ENCODE assay signal across 19 cellular contexts in genomic region chr5:142512041-142512679, GRCh38.
DNase-seq lines count a peak whose midpoint lies in the region; ATAC-seq and TF ChIP-seq lines count a peak whose summit lies in the region.
"Had no signal": no experiment of that assay in that cellular context is flagged by ENCODE, and none has a peak within 500 bp of the region (broad histone marks: within the 10 kb centered on the region; RNA-seq: fewer than 3 reads in every experiment).

No MANE protein-coding gene starts in this region.

- H3K27ac ChIP-seq in SJSA1 = peak overlapping the region; percentile 9; the same call in 1 of the 2 replicates
- H3K27ac ChIP-seq in gastroesophageal sphincter = no peak overlapping the region
- H3K27ac ChIP-seq in tibial artery = peak overlapping the region in 1 of 2 donors; percentile 32
- no peak overlapping the region for H3K27ac ChIP-seq in GM23338 (ENCODE audit: low read depth)
- no peak overlapping the region for H3K27ac ChIP-seq in OCI-LY7 (ENCODE audit: low read depth, low read length, poor library complexity, severe bottlenecking)
- H3K27ac ChIP-seq: C4-2B, testis had no signal

- no peak overlapping the region for H3K4me3 Mint-ChIP-seq in GM23338
- H3K4me3 Mint-ChIP-seq: activated naive CD8-positive, alpha-beta T cell; T-cell had no signal

- H3K9me3 ChIP-seq in SJSA1 (replicated peaks) (no peaks in the 10 kb centered on the region), gastroesophageal sphincter (peaks cover 0 to 4% (median 0%) of the 10 kb centered on the region in 3 donors), tibial artery (peaks cover 0 to 6% (median 3%) of the 10 kb centered on the region in 3 donors), OCI-LY7 (ENCODE audit: low read length) (no peaks in the 10 kb centered on the region)
- H3K9me3 ChIP-seq: Peyer's patch, testis had no signal

- H3K4me2 ChIP-seq in GM23338 (no peak overlapping the region), OCI-LY7 (ENCODE audit: low read length) (no peak overlapping the region)

- H3K4me1 ChIP-seq in SJSA1 (replicated peaks) = peaks cover 27% of the 10 kb centered on the region
- peaks cover 0 to 41% (median 5%) of the 10 kb centered on the region in 3 donors for H3K4me1 ChIP-seq in gastroesophageal sphincter
- peaks cover 0 to 10% (median 2%) of the 10 kb centered on the region in 4 donors for H3K4me1 ChIP-seq in tibial artery
- peaks cover 19% of the 10 kb centered on the region for H3K4me1 ChIP-seq in GM23338 (ENCODE audit: insufficient read depth)
- H3K4me1 ChIP-seq in OCI-LY7 (ENCODE audit: insufficient read depth, low read length, poor library complexity, severe bottlenecking) = no peaks in the 10 kb centered on the region
- H3K4me1 ChIP-seq: Peyer's patch, testis had no signal

- H3K79me2 ChIP-seq in GM23338 (replicated peaks; ENCODE audit: insufficient read depth) = no peaks in the 10 kb centered on the region
- no peaks in the 10 kb centered on the region for H3K79me2 ChIP-seq in OCI-LY7 (ENCODE audit: insufficient read depth, low read depth, low read length)

- H4K20me1 ChIP-seq in GM23338 (replicated peaks; ENCODE audit: insufficient read depth) (no peaks in the 10 kb centered on the region), OCI-LY7 (ENCODE audit: insufficient read depth, low read length) (no peaks in the 10 kb centered on the region)

- no peaks in the 10 kb centered on the region for H3K27me3 ChIP-seq in SJSA1 (replicated peaks)
- no peaks in the 10 kb centered on the region for H3K27me3 ChIP-seq in gastroesophageal sphincter
- no peaks in the 10 kb centered on the region for H3K27me3 ChIP-seq in tibial artery
- H3K27me3 ChIP-seq in GM23338 (ENCODE audit: insufficient read depth) = no peaks in the 10 kb centered on the region
- H3K27me3 ChIP-seq: Peyer's patch, testis had no signal

- POLR2A ChIA-PET in OCI-LY7 (lab: Charles Lee) = interaction anchor here (0.5 to 0.7 kb wide), 2 partner anchors 12 to 148 kb away, joined by 3 to 5 read pairs; no protein-coding TSS in a partner anchor

- 81 to 100% methylated on average over 1 to 10 of the region's 11 CpGs for WGBS in gastroesophageal sphincter (ENCODE audit: low coverage in 1 of 2), 2 donors

- H3K27me3 Mint-ChIP-seq in GM23338 (ENCODE audit: insufficient read depth, low read depth, poor library complexity) = peaks cover 7% of the 10 kb centered on the region
- H3K27me3 Mint-ChIP-seq: activated naive CD8-positive, alpha-beta T cell had no signal

- H3K27ac Mint-ChIP-seq in GM23338 = no peak overlapping the region
- H3K27ac Mint-ChIP-seq: activated naive CD8-positive, alpha-beta T cell; T-cell had no signal

- CTCF ChIA-PET in OCI-LY7 (lab: Charles Lee; ENCODE audit: unreplicated experiment) = no interaction called here

- ATAC-seq in gastroesophageal sphincter (peak; percentile 79), GM23338 (no peak)
- ATAC-seq: activated CD4-positive, CD25-positive, alpha-beta regulatory T cell treated with anti-CD3 and anti-CD28 coated beads, Interleukin-2, amount 50 U/mL, for 24 hours; T-cell had no signal

- H3K36me3 Mint-ChIP-seq in GM23338 (ENCODE audit: low read depth) = peaks cover 11% of the 10 kb centered on the region

- TF ChIP-seq CTCF in gastroesophageal sphincter (IDR thresholded peaks at IDR 0.05) (no peak), tibial artery (IDR thresholded peaks at IDR 0.05) (no peak), GM23338 (conservative IDR thresholded peaks at IDR 0.05; ENCODE audit: low read depth in 2 of 2) (no peak), OCI-LY7 (conservative IDR thresholded peaks at IDR 0.05; ENCODE audit: low read length) (no peak)

- no peak overlapping the region for H2AFZ ChIP-seq in GM23338
- H2AFZ ChIP-seq in OCI-LY7 (ENCODE audit: low read length) = no peak overlapping the region

- H3K36me3 ChIP-seq in SJSA1 (no peaks in the 10 kb centered on the region), gastroesophageal sphincter (no peaks in the 10 kb centered on the region), tibial artery (peaks cover 0 to 4% (median 0%) of the 10 kb centered on the region in 3 donors), GM23338 (ENCODE audit: insufficient read depth) (no peaks in the 10 kb centered on the region), OCI-LY7 (ENCODE audit: insufficient read depth, low read length) (no peaks in the 10 kb centered on the region)
- H3K36me3 ChIP-seq: Peyer's patch had no signal

- no TSS peak for BruUV-seq in OCI-LY7 (replicated peaks; lab: Mats Ljungman, UMichigan)

- H3K4me1 Mint-ChIP-seq in GM23338 = peaks cover 24% of the 10 kb centered on the region

- H3K9me2 ChIP-seq in GM23338 (ENCODE audit: insufficient read depth) = peaks cover 18% of the 10 kb centered on the region; the same call in 1 of the 2 replicates
- H3K9me2 ChIP-seq in OCI-LY7 (ENCODE audit: insufficient read depth, low read length) = no peaks in the 10 kb centered on the region

- H3K4me3 ChIP-seq in SJSA1 = no peak overlapping the region
- no peak overlapping the region for H3K4me3 ChIP-seq in gastroesophageal sphincter
- H3K4me3 ChIP-seq in tibial artery = no peak overlapping the region
- H3K4me3 ChIP-seq in GM23338 = no peak overlapping the region
- no peak overlapping the region for H3K4me3 ChIP-seq in OCI-LY7 (ENCODE audit: low read depth, low read length, poor library complexity, severe bottlenecking)
- H3K4me3 ChIP-seq: Peyer's patch, testis had no signal

- no peaks in the 10 kb centered on the region for H3F3A ChIP-seq in GM23338 (replicated peaks; ENCODE audit: low read depth)

- TF ChIP-seq POLR2A in gastroesophageal sphincter (IDR thresholded peaks at IDR 0.05) = no peak

- intact Hi-C loops in tibial artery (cut with DNase I; ENCODE audit: low total_unique reads) = no loop called here
- intact Hi-C loops in OCI-LY7 (cut with micrococcal nuclease; ENCODE audit: unreplicated experiment) = no loop called here

- TF ChIP-seq EP300 in gastroesophageal sphincter (IDR thresholded peaks at IDR 0.05) = no peak

- H3K9me3 Mint-ChIP-seq in GM23338 = peaks cover 14% of the 10 kb centered on the region

- DNase-seq in SJSA1 (ENCODE audit: low read depth in 1 of 2, low spot score in 2 of 2) (no peak), medulla oblongata (ENCODE audit: extremely low spot score) (peak; percentile 49), tibial artery (peak; percentile 70 to 72), NCI-H1105 (lab: John Stamatoyannopoulos, UW) (no peak), GM23338 (ENCODE audit: low spot score) (no peak), OCI-LY7 (ENCODE audit: low spot score) (no peak)
- DNase-seq in effector CD8-positive, alpha-beta T cell (lab: John Stamatoyannopoulos, UW) = no peak
- DNase-seq: cerebellar nuclear complex; Kasumi-1; NCI-H1694; NCI-H510A treated with DMSO at 0.1 percent for 48 hours; Peyer's patch; stimulated activated CD4-positive, alpha-beta T cell treated with anti-CD3 and anti-CD28 coated beads, Interleukin-12 subunit alpha, Interleukin-12 subunit beta, amount 100 ng/mL, for 4 hours; T-cell; testis had no signal

TF ChIP-seq in GM23338, 12 proteins besides CTCF, POLR2A, EP300 and RAD21 (continues in another document):
- TF ChIP-seq JUNB (IDR thresholded peaks at IDR 0.05; ENCODE audit: unreplicated experiment) = no peak
- no peak for TF ChIP-seq REST (IDR thresholded peaks at IDR 0.05; ENCODE audit: unreplicated experiment)
- TF ChIP-seq ZNF331 (CRISPR knock-in tag; IDR thresholded peaks at IDR 0.05; ENCODE audit: low read depth) = no peak
- TF ChIP-seq CREB1 (CRISPR knock-in tag; IDR thresholded peaks at IDR 0.05; ENCODE audit: low read depth) = no peak
- no peak for TF ChIP-seq EZH2phosphoT487 (IDR thresholded peaks at IDR 0.05; ENCODE audit: unreplicated experiment)
- no peak for TF ChIP-seq ETS1 (IDR thresholded peaks at IDR 0.05)
- TF ChIP-seq POLR2AphosphoS5 (IDR thresholded peaks at IDR 0.05; ENCODE audit: low read depth) = no peak
- no peak for TF ChIP-seq NANOG (IDR thresholded peaks at IDR 0.05; ENCODE audit: borderline replicate concordance)

Comparison
In these comparisons a context has a peak if more than half of its experiments do, and no peak if none do; other contexts are left out.
1. DNase-seq: peak in medulla oblongata (single experiment) and tibial artery (2 of 2); none in SJSA1 (0 of 2), NCI-H1105 (single experiment), effector CD8-positive, alpha-beta T cell (single experiment), GM23338 (single experiment) and OCI-LY7 (single experiment).